ENCODE assay signal across 19 cellular contexts in the genomic region with DNA sequence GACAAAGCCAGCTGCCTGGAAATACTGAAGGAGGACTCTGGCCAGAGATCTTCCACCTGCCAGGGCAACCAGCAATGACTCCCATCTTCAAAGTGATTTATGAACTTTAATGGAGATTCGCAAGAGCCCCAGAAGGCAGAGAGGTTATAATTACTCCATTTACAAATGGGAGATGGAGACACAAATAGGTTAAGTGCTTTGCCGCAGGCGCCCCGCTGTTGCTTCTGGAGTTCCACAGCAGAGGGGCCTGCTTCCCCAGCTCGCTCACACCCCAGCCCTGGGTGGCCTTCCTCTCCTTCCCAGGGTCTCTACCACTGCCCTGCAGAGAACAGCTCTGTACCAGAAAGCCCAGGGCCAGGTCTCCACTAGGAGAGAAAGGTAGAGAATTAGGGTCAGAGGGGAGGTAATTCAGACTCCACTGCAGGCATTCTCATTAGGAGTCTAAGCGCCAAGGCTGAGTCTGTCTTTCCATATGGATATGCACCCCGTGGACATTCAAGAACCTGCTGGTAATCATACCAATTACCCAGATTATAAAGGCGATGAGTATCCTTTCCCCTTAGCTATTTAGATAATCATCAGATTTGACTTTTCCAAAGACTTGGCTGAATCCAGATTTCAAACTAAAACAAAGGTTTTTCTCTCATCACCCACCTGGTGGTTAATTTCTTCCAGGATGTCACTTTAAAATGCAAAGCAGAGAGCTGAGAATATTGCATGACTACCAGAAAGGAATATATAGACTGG.
"Had no signal": no experiment of that assay in that cellular context is flagged by ENCODE, and none has a peak within 500 bp of the region (broad histone marks: within the 10 kb centered on the region; RNA-seq: fewer than 3 reads in every experiment).

No MANE protein-coding gene starts in this region.

- H3K4me3 ChIP-seq: body of pancreas, esophagus squamous epithelium, hepatocyte, lung, spleen had no signal

- H3K4me1 ChIP-seq: esophagus squamous epithelium, spleen had no signal

- H3K27ac ChIP-seq: body of pancreas, esophagus squamous epithelium, hepatocyte, spleen had no signal

- H3K27me3 ChIP-seq: body of pancreas, hepatocyte, spleen had no signal

- DNase-seq: activated CD4-positive, alpha-beta T cell treated with anti-CD3 and anti-CD28 coated beads, Interleukin-2, amount 10 ng/mL, durations not matched to agents 24 days and 14 days; activated CD4-positive, CD25-positive, alpha-beta regulatory T cell; activated CD8-positive, alpha-beta T cell treated with anti-CD3 and anti-CD28 coated beads, Interleukin-2, amount 10 ng/mL, durations not matched to agents 7 days and 5 days; activated naive CD4-positive, alpha-beta T cell treated with Interleukin-2 at 50 U/mL for 16 hours; activated naive CD8-positive, alpha-beta T cell treated with anti-CD3 and anti-CD28 coated beads, Interleukin-2, amount 10 ng/mL, durations not matched to agents 7 days and 5 days; activated T-cell treated with anti-CD3 and anti-CD28 coated beads, Interleukin-2, amount 50 U/mL, for 24 hours; amygdala; body of pancreas; caudate nucleus; effector memory CD8-positive, alpha-beta T cell; esophagus squamous epithelium; nucleus accumbens; spleen; stimulated activated CD4-positive, alpha-beta T cell treated with anti-CD3 and anti-CD28 coated beads, Interleukin-4, amount 100 ng/mL, for 4 hours; stimulated activated naive CD4-positive, alpha-beta T cell; T-helper 9 cell had no signal

- ATAC-seq: activated CD8-positive, alpha-beta T cell treated with anti-CD3 and anti-CD28 coated beads, Interleukin-2, amount 10 ng/mL, durations not matched to agents 7 days and 5 days; body of pancreas; effector memory CD8-positive, alpha-beta T cell; left lobe of liver had no signal

- H3K9me3 ChIP-seq: body of pancreas, esophagus squamous epithelium, spleen had no signal

- H3K36me3 ChIP-seq: esophagus squamous epithelium, spleen had no signal
